ENCODE assay signal across 8 cellular contexts in the genomic region with DNA sequence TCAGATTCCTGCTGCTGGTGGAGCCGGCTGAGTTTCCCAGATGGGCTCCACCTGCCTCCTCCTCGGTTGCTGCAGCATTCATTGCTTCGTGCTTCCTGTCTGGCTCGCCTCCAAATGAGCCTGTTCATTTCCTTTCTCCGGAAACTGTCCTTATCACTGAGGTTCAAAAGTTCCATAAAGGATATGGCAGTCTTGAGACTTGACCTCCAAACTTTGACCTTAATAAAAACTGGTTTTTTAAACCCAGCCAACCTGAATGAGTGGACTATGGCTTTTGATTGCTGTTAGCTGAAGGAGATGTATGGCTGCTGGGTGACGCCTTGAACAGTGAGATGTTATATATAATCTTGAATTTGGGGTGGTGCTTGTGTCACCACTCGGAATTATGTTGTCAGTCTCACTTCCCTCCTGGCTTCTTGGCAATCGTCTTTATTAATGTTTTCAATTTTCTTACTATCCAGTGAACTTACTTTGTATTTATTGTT.
DNase-seq lines count a peak whose midpoint lies in the region; ATAC-seq and TF ChIP-seq lines count a peak whose summit lies in the region.

No MANE protein-coding gene starts in this region.

- no peak overlapping the region for H3K9ac ChIP-seq in IMR-90 (ENCODE audit: low read depth, low read length)
- no peak overlapping the region for H3K9ac ChIP-seq in neural progenitor cell

- H3K4me2 ChIP-seq in IMR-90 (ENCODE audit: low read depth, low read length) = no peak overlapping the region
- H3K4me2 ChIP-seq in neural progenitor cell = peak overlapping the region; percentile 28

- H3K9me1 ChIP-seq in IMR-90 (ENCODE audit: insufficient read depth, low read length) = peaks cover 33% of the 10 kb centered on the region

- DNase-seq in AG04450 (ENCODE audit: low read depth, low spot score) = no peak
- DNase-seq in IMR-90 = peak; percentile 66
- DNase-seq in SHP77 (lab: John Stamatoyannopoulos, UW) = peak; percentile 78 to 90
- peak; percentile 69 for DNase-seq in dermis blood vessel endothelial cell
- no peak for DNase-seq in neural progenitor cell (ENCODE audit: low spot score)
- no peak for DNase-seq in prostate gland (ENCODE audit: low spot score)
- no peak for DNase-seq in cerebellum (ENCODE audit: low spot score)

- H3F3A ChIP-seq in neural progenitor cell (ENCODE audit: low read depth) = peaks cover 7% of the 10 kb centered on the region

- no peak overlapping the region for H2BK20ac ChIP-seq in IMR-90 (ENCODE audit: low read depth, low read length)

- peak overlapping the region; percentile 80 for H2AK9ac ChIP-seq in IMR-90 (replicated peaks; ENCODE audit: low read depth, low read length, poor library complexity)

- H3K14ac ChIP-seq in IMR-90 (replicated peaks; ENCODE audit: low read depth, low read length) = 0 out of 2 replicates have a peak overlapping the region, but pooled peaks have one; percentile 46

- 5% methylated on average over 4 of the region's 8 CpGs; no CpG with 5 or more reads in 1 of the 2 experiments for WGBS in IMR-90 (ENCODE audit: extremely low coverage in 2 of 2, insufficient read length in 1 of 2), 2 experiments
- WGBS in prostate gland = 32% methylated on average over 8 of the region's 8 CpGs

- H3K18ac ChIP-seq in IMR-90 (ENCODE audit: low read depth, low read length) = no peak overlapping the region

- H3K4me1 ChIP-seq in IMR-90 (ENCODE audit: control insufficient read depth, insufficient read depth, low read length) (peaks cover 28% of the 10 kb centered on the region), neural progenitor cell (peaks cover 20% of the 10 kb centered on the region), prostate gland (replicated peaks) (peaks cover 5% of the 10 kb centered on the region)

- no peak for TF ChIP-seq POLR2A in IMR-90 (IDR thresholded peaks at IDR 0.05; ENCODE audit: low read depth, low read length)
- TF ChIP-seq POLR2A in prostate gland (IDR thresholded peaks at IDR 0.05) = no peak

- H3K36me3 Mint-ChIP-seq in neural progenitor cell = no peaks in the 10 kb centered on the region

- H3K4me3 ChIP-seq in AG04450 (ENCODE audit: low read depth, low read length) = no peak overlapping the region
- no peak overlapping the region for H3K4me3 ChIP-seq in IMR-90 (ENCODE audit: insufficient read depth, low read depth, low read length)
- no peak overlapping the region for H3K4me3 ChIP-seq in neural progenitor cell
- no peak overlapping the region for H3K4me3 ChIP-seq in prostate gland

- H3K27ac ChIP-seq in AG04450 (ENCODE audit: low read depth, low read length) (peak overlapping the region; percentile 31), IMR-90 (ENCODE audit: insufficient read depth, low read length) (no peak overlapping the region), neural progenitor cell (no peak overlapping the region), prostate gland (peak overlapping the region in 1 of 2 donors; percentile 30)

- H3K9me3 ChIP-seq in AG04450 (ENCODE audit: control insufficient read depth, insufficient read depth, low read length) = no peaks in the 10 kb centered on the region
- H3K9me3 ChIP-seq in IMR-90 (ENCODE audit: control insufficient read depth, insufficient read depth, low read length) = no peaks in the 10 kb centered on the region
- no peaks in the 10 kb centered on the region for H3K9me3 ChIP-seq in neural progenitor cell (ENCODE audit: low read depth)
- no peaks in the 10 kb centered on the region for H3K9me3 ChIP-seq in prostate gland

- dilution Hi-C loops in IMR-90 (cut with HindIII; ENCODE audit: low sequenced_read_pairs, unreplicated experiment) = no loop called here

- H3K36me3 ChIP-seq in IMR-90 (ENCODE audit: control insufficient read depth, insufficient read depth, low read length) (no peaks in the 10 kb centered on the region), neural progenitor cell (no peaks in the 10 kb centered on the region), prostate gland (no peaks in the 10 kb centered on the region)

- no peak overlapping the region for H3K56ac ChIP-seq in IMR-90 (ENCODE audit: extremely low read depth, insufficient read depth, low read length)

- peaks cover 2% of the 10 kb centered on the region for H3K27me3 Mint-ChIP-seq in neural progenitor cell (ENCODE audit: insufficient read depth, low read depth)

- in situ Hi-C loops in IMR-90 (cut with MboI; ENCODE audit: low sequenced_read_pairs) = no loop called here

- POLR2A ChIA-PET in AG04450 (lab: Yijun Ruan, JAX) = no interaction called here
- POLR2A ChIA-PET in IMR-90 (lab: Charles Lee; ENCODE audit: unreplicated experiment) = no interaction called here

- CTCF ChIA-PET in AG04450 (lab: Charles Lee) (interaction anchor here (1.1 to 1.3 kb wide), 2 partner anchors 123 to 124 kb away, joined by 3 to 8 read pairs; no protein-coding TSS in a partner anchor), IMR-90 (lab: Yijun Ruan, JAX) (interaction anchor here (1.1 kb wide), 1 partner anchor 10 kb away, joined by 3 read pairs; no protein-coding TSS in a partner anchor)

- H3K27me3 ChIP-seq in AG04450 (ENCODE audit: control insufficient read depth, insufficient read depth, low read length) = no peaks in the 10 kb centered on the region
- no peaks in the 10 kb centered on the region for H3K27me3 ChIP-seq in IMR-90 (ENCODE audit: control insufficient read depth, insufficient read depth, low read length)
- no peaks in the 10 kb centered on the region for H3K27me3 ChIP-seq in neural progenitor cell
- H3K27me3 ChIP-seq in prostate gland (replicated peaks; ENCODE audit: insufficient read depth) = no peaks in the 10 kb centered on the region

- no peak overlapping the region for H4K91ac ChIP-seq in IMR-90 (ENCODE audit: insufficient read depth, low read depth, low read length)

- no peak for TF ChIP-seq RAD21 in IMR-90 (IDR thresholded peaks at IDR 0.05; ENCODE audit: low read length)

- ATAC-seq in IMR-90 (ENCODE audit: low read depth) (no peak), HG02884 (IDR thresholded peaks at IDR 0.05; ENCODE audit: unreplicated experiment) (no peak)

- no peak overlapping the region for H3K4me3 Mint-ChIP-seq in neural progenitor cell

- peak overlapping the region in 1 of 2 experiments; percentile 24; a peak in 1 of 4 replicates for H4K8ac ChIP-seq in IMR-90 (ENCODE audit: low read depth in 2 of 2, low read length in 2 of 2)

- BruUV-seq in IMR-90 (replicated peaks; lab: Mats Ljungman, UMichigan) = no TSS peak

- H2BK15ac ChIP-seq in IMR-90 (ENCODE audit: low read depth, low read length) = no peak overlapping the region

- H2AFZ ChIP-seq in IMR-90 (replicated peaks; ENCODE audit: low read length, poor library complexity) = no peak overlapping the region
- no peak overlapping the region for H2AFZ ChIP-seq in neural progenitor cell (replicated peaks)

- H3K79me1 ChIP-seq in IMR-90 (ENCODE audit: low read depth in 1 of 2, low read length in 2 of 2) = peaks cover 38 to 88% of the 10 kb centered on the region in 2 experiments

- H2AK5ac ChIP-seq in IMR-90 (ENCODE audit: low read depth, low read length) = peak overlapping the region; percentile 92

- no peak overlapping the region for H3K23ac ChIP-seq in IMR-90 (ENCODE audit: low read depth, low read length)

- peaks cover 28% of the 10 kb centered on the region for H3K79me2 ChIP-seq in neural progenitor cell (ENCODE audit: low read depth)

- H3K4ac ChIP-seq in IMR-90 (ENCODE audit: low read depth, low read length) = peak overlapping the region; percentile 29

- H3K9me3 Mint-ChIP-seq in neural progenitor cell = no peaks in the 10 kb centered on the region

- H3K27ac Mint-ChIP-seq in neural progenitor cell = peak overlapping the region; percentile 81

- H4K5ac ChIP-seq in IMR-90 (ENCODE audit: low read depth, low read length) = no peak overlapping the region

- H2BK120ac ChIP-seq in IMR-90 (ENCODE audit: low read depth, low read length) = peak overlapping the region; percentile 4

- TF ChIP-seq CTCF in AG04450 (IDR thresholded peaks at IDR 0.05; ENCODE audit: low read depth, low read length) (0 out of 2 replicates have a peak, but pooled peaks have one; percentile 2), IMR-90 (conservative IDR thresholded peaks at IDR 0.05; ENCODE audit: low read depth, low read length) (no peak), neural progenitor cell (IDR thresholded peaks at IDR 0.05) (no peak), prostate gland (IDR thresholded peaks at IDR 0.05) (no peak)

- intact Hi-C loops in IMR-90 (cut with micrococcal nuclease) (no loop called here), prostate gland (cut with DNase I) (loop anchor here (5.0 kb wide), 1 partner anchor 61 kb away; a partner anchor contains a TSS)

- peaks cover 64% of the 10 kb centered on the region; the same call in 1 of the 2 replicates for H4K20me1 ChIP-seq in IMR-90 (ENCODE audit: insufficient read depth, low read length)
- peaks cover 69% of the 10 kb centered on the region for H4K20me1 ChIP-seq in neural progenitor cell (ENCODE audit: low read depth)

- peaks cover 59% of the 10 kb centered on the region for H3K4me1 Mint-ChIP-seq in neural progenitor cell

- H2BK5ac ChIP-seq in IMR-90 (ENCODE audit: low read depth, low read length, poor library complexity, severe bottlenecking) = no peak overlapping the region

TF ChIP-seq in IMR-90, 13 proteins besides CTCF, POLR2A, EP300 and RAD21 (continues in another document):
- TF ChIP-seq CEBPB (IDR thresholded peaks at IDR 0.05; ENCODE audit: low read depth, low read length) (no peak), FOS (IDR thresholded peaks at IDR 0.05; ENCODE audit: low read depth, low read length) (no peak), CHD1 (IDR thresholded peaks at IDR 0.05; ENCODE audit: low read depth, low read length) (no peak), MAZ (IDR thresholded peaks at IDR 0.05; ENCODE audit: borderline replicate concordance, low read depth, low read length) (no peak), SMC3 (IDR thresholded peaks at IDR 0.05; ENCODE audit: low read depth, low read length) (no peak), MXI1 (IDR thresholded peaks at IDR 0.05; ENCODE audit: borderline replicate concordance, low read depth, low read length) (no peak)
- TF ChIP-seq, protein P1, sequence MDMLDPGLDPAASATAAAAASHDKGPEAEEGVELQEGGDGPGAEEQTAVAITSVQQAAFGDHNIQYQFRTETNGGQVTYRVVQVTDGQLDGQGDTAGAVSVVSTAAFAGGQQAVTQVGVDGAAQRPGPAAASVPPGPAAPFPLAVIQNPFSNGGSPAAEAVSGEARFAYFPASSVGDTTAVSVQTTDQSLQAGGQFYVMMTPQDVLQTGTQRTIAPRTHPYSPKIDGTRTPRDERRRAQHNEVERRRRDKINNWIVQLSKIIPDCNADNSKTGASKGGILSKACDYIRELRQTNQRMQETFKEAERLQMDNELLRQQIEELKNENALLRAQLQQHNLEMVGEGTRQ (IDR thresholded peaks at IDR 0.05; ENCODE audit: low read depth, low read length) = no peak

Comparison
In these comparisons a context has a peak if more than half of its experiments do, and no peak if none do; other contexts are left out.
1. DNase-seq: peak in IMR-90 (single experiment), SHP77 (2 of 2) and dermis blood vessel endothelial cell (single experiment); none in AG04450 (single experiment), neural progenitor cell (single experiment), prostate gland (single experiment) and cerebellum (single experiment).